32 cellular contexts compared by ENCODE assay signal in genomic region chr2:563512-563911, GRCh38.
"Had no signal": no experiment of that assay in that cellular context is flagged by ENCODE, and none has a peak within 500 bp of the region (broad histone marks: within the 10 kb centered on the region; RNA-seq: fewer than 3 reads in every experiment).

No MANE protein-coding gene starts in this region.

- ATAC-seq: activated CD4-positive, CD25-positive, alpha-beta regulatory T cell treated with anti-CD3 and anti-CD28 coated beads, Interleukin-2, amount 50 U/mL, for 24 hours; activated CD8-positive, alpha-beta memory T cell treated with anti-CD3 and anti-CD28 coated beads, Interleukin-2, amount 10 ng/mL, durations not matched to agents 7 days and 5 days; activated CD8-positive, alpha-beta T cell treated with anti-CD3 and anti-CD28 coated beads, Interleukin-2, amount 10 ng/mL, durations not matched to agents 7 days and 5 days; activated naive CD4-positive, alpha-beta T cell treated with anti-CD3 and anti-CD28 coated beads, Interleukin-2, amount 50 U/mL, for 72 hours; foreskin keratinocyte; gastroesophageal sphincter; T-helper 17 cell had no signal

- H3K36me3 Mint-ChIP-seq: activated CD8-positive, alpha-beta memory T cell treated with anti-CD3 and anti-CD28 coated beads, Interleukin-2, amount 10 ng/mL, durations not matched to agents 7 days and 5 days; activated naive CD4-positive, alpha-beta T cell treated with anti-CD3 and anti-CD28 coated beads, Interleukin-2, amount 10 ng/mL, durations not matched to agents 7 days and 5 days; activated naive CD4-positive, alpha-beta T cell treated with anti-CD3 and anti-CD28 coated beads, Interleukin-2, amount 50 U/mL, for 72 hours; activated naive CD8-positive, alpha-beta T cell treated with anti-CD3 and anti-CD28 coated beads, Interleukin-2, amount 10 ng/mL, durations not matched to agents 7 days and 5 days; brain had no signal

- H3K9me3 Mint-ChIP-seq: activated B cell treated with CpG ODN at 0.5 μM for 24 hours; activated naive CD4-positive, alpha-beta T cell treated with anti-CD3 and anti-CD28 coated beads, Interleukin-2, amount 10 ng/mL, durations not matched to agents 7 days and 5 days; activated naive CD4-positive, alpha-beta T cell treated with anti-CD3 and anti-CD28 coated beads, Interleukin-2, amount 50 U/mL, for 72 hours; activated naive CD8-positive, alpha-beta T cell treated with anti-CD3 and anti-CD28 coated beads, Interleukin-2, amount 10 ng/mL, durations not matched to agents 7 days and 5 days; activated T-helper 1 cell treated with anti-CD3 and anti-CD28 coated beads, Interleukin-12 subunit alpha, Interleukin-12 subunit beta, Interleukin-2, Interleukin-4 antibody, amounts not matched to agents 30 ng/mL and 10 ng/mL and 1 ng/mL, durations not matched to agents 14 hours and 24 hours and 36 hours; activated T-helper 2 cell treated with anti-CD3 and anti-CD28 coated beads, Interferon-gamma antibody, Interleukin-2, Interleukin-4, amounts not matched to agents 10 μg/mL and 5 μg/mL and 100 μg/mL, durations not matched to agents 14 hours and 24 hours and 36 hours; T-helper 2 cell treated with Interferon-gamma antibody and Interleukin-4, amounts not matched to agents 5 μg/mL and 100 μg/mL, for 36 hours had no signal

- H3K4me3 Mint-ChIP-seq: activated B cell treated with CpG ODN at 0.5 μM for 24 hours; activated CD8-positive, alpha-beta memory T cell treated with anti-CD3 and anti-CD28 coated beads, Interleukin-2, amount 10 ng/mL, durations not matched to agents 7 days and 5 days; activated CD8-positive, alpha-beta T cell treated with anti-CD3 and anti-CD28 coated beads, Interleukin-2, amount 10 ng/mL, durations not matched to agents 7 days and 5 days; activated naive CD4-positive, alpha-beta T cell treated with anti-CD3 and anti-CD28 coated beads, Interleukin-2, amount 10 ng/mL, durations not matched to agents 7 days and 5 days; activated naive CD8-positive, alpha-beta T cell treated with anti-CD3 and anti-CD28 coated beads, Interleukin-2, amount 10 ng/mL, durations not matched to agents 7 days and 5 days; activated T-helper 1 cell treated with anti-CD3 and anti-CD28 coated beads, Interleukin-12 subunit alpha, Interleukin-12 subunit beta, Interleukin-2, Interleukin-4 antibody, amounts not matched to agents 30 ng/mL and 10 ng/mL and 1 ng/mL, durations not matched to agents 14 hours and 24 hours and 36 hours; brain; T-helper 17 cell; T-helper 2 cell treated with Interferon-gamma antibody and Interleukin-4, amounts not matched to agents 5 μg/mL and 100 μg/mL, for 36 hours had no signal

- H3K27me3 ChIP-seq: ascending aorta, colonic mucosa, foreskin keratinocyte had no signal

- H3K27ac Mint-ChIP-seq: activated B cell treated with CpG ODN at 0.5 μM for 24 hours; activated CD8-positive, alpha-beta memory T cell treated with anti-CD3 and anti-CD28 coated beads, Interleukin-2, amount 10 ng/mL, durations not matched to agents 7 days and 5 days; activated CD8-positive, alpha-beta T cell treated with anti-CD3 and anti-CD28 coated beads, Interleukin-2, amount 10 ng/mL, durations not matched to agents 7 days and 5 days; activated naive CD4-positive, alpha-beta T cell treated with anti-CD3 and anti-CD28 coated beads, Interleukin-2, amount 10 ng/mL, durations not matched to agents 7 days and 5 days; activated naive CD8-positive, alpha-beta T cell treated with anti-CD3 and anti-CD28 coated beads, Interleukin-2, amount 10 ng/mL, durations not matched to agents 7 days and 5 days; activated T-helper 1 cell treated with anti-CD3 and anti-CD28 coated beads, Interleukin-12 subunit alpha, Interleukin-12 subunit beta, Interleukin-2, Interleukin-4 antibody, amounts not matched to agents 30 ng/mL and 10 ng/mL and 1 ng/mL, durations not matched to agents 14 hours and 24 hours and 36 hours; activated T-helper 2 cell treated with anti-CD3 and anti-CD28 coated beads, Interferon-gamma antibody, Interleukin-2, Interleukin-4, amounts not matched to agents 10 μg/mL and 5 μg/mL and 100 μg/mL, durations not matched to agents 14 hours and 24 hours and 36 hours; brain; T-helper 17 cell; T-helper 2 cell treated with Interferon-gamma antibody and Interleukin-4, amounts not matched to agents 5 μg/mL and 100 μg/mL, for 36 hours had no signal

- H3K4me1 ChIP-seq: ascending aorta, breast epithelium, colonic mucosa, esophagus muscularis mucosa, foreskin keratinocyte, gastroesophageal sphincter had no signal

- H3K27ac ChIP-seq: ascending aorta, breast epithelium, cardiac muscle cell, colonic mucosa, esophagus muscularis mucosa, foreskin keratinocyte, gastroesophageal sphincter, WERI-Rb-1 had no signal

- H3K9me3 ChIP-seq: ascending aorta, breast epithelium, colonic mucosa, esophagus muscularis mucosa, gastroesophageal sphincter had no signal

- DNase-seq: activated B cell treated with CpG ODN at 0.5 μM for 24 hours; activated CD4-positive, alpha-beta T cell treated with anti-CD3 and anti-CD28 coated beads for 48 hours; activated CD4-positive, alpha-beta T cell treated with anti-CD3 and anti-CD28 coated beads, Interleukin-2, amount 50 U/mL, for 1 hour; activated CD4-positive, alpha-beta T cell treated with anti-CD3 and anti-CD28 coated beads, Interleukin-2, amount 50 U/mL, for 48 hours; activated CD8-positive, alpha-beta memory T cell treated with anti-CD3 and anti-CD28 coated beads, Interleukin-2, amount 10 ng/mL, durations not matched to agents 7 days and 5 days; activated CD8-positive, alpha-beta memory T cell treated with anti-CD3 and anti-CD28 coated beads, Interleukin-2, amount 50 U/mL, for 4 hours; activated CD8-positive, alpha-beta T cell treated with anti-CD3 and anti-CD28 coated beads, Interleukin-2, amount 10 ng/mL, durations not matched to agents 7 days and 5 days; activated effector memory CD4-positive, alpha-beta T cell treated with anti-CD3 and anti-CD28 coated beads, Interleukin-2, amount 50 U/mL, for 16 hours; activated naive CD4-positive, alpha-beta T cell treated with anti-CD3 and anti-CD28 coated beads, Interleukin-2, amount 10 ng/mL, durations not matched to agents 7 days and 5 days; activated naive CD8-positive, alpha-beta T cell treated with anti-CD3 and anti-CD28 coated beads, Interleukin-2, amount 10 ng/mL, durations not matched to agents 7 days and 5 days; activated T-cell treated with anti-CD3 and anti-CD28 coated beads, Interleukin-2, amount 50 U/mL, for 1 hour; activated T-cell treated with anti-CD3 and anti-CD28 coated beads, Interleukin-2, amount 50 U/mL, for 48 hours; central memory CD4-positive, alpha-beta T cell; cerebellar nuclear complex; colonic mucosa; effector CD8-positive, alpha-beta T cell; foreskin keratinocyte; T-helper 1 cell; T-helper 17 cell; T1000 had no signal

- H3K4me1 Mint-ChIP-seq: activated B cell treated with CpG ODN at 0.5 μM for 24 hours; activated CD8-positive, alpha-beta memory T cell treated with anti-CD3 and anti-CD28 coated beads, Interleukin-2, amount 10 ng/mL, durations not matched to agents 7 days and 5 days; activated naive CD4-positive, alpha-beta T cell treated with anti-CD3 and anti-CD28 coated beads, Interleukin-2, amount 10 ng/mL, durations not matched to agents 7 days and 5 days; activated naive CD8-positive, alpha-beta T cell treated with anti-CD3 and anti-CD28 coated beads, Interleukin-2, amount 10 ng/mL, durations not matched to agents 7 days and 5 days had no signal

- H3K36me3 ChIP-seq: ascending aorta, breast epithelium, cardiac muscle cell, colonic mucosa, esophagus muscularis mucosa, gastroesophageal sphincter, WERI-Rb-1 had no signal

- H3K4me3 ChIP-seq: ascending aorta, breast epithelium, cardiac muscle cell, colonic mucosa, esophagus muscularis mucosa, gastroesophageal sphincter had no signal
